ENCODE assay signal across 8 cellular contexts in genomic region chr13:19957320-19958118, GRCh38. TPM values are rescaled to one million over a fixed set of nuclear protein-coding genes. Genes with fewer than 3 reads are reported as not detected.
A peak's percentile ranks its signal among the peaks of the same experiment; 100 is the strongest.
DNase-seq lines count a peak whose midpoint lies in the region; ATAC-seq and TF ChIP-seq lines count a peak whose summit lies in the region.

No MANE protein-coding gene starts in this region.

- ATAC-seq in GM19467 (IDR thresholded peaks at IDR 0.05; ENCODE audit: unreplicated experiment) (peak; percentile 22), gastroesophageal sphincter (no peak)

- H3K36me3 ChIP-seq in CD4-positive, alpha-beta memory T cell (ENCODE audit: insufficient read depth, low read length) = peaks cover 10% of the 10 kb centered on the region
- H3K36me3 ChIP-seq in gastroesophageal sphincter (no peaks in the 10 kb centered on the region), neutrophil (no peaks in the 10 kb centered on the region)

- intact Hi-C loops in CD4-positive, alpha-beta memory T cell (cut with micrococcal nuclease) = loop anchor here (1.0 to 10.0 kb wide), 6 partner anchors 93 to 1647 kb away; partner anchors contain the start of genes MICU2 and PSPC1

- peaks cover 27% of the 10 kb centered on the region for H3K4me1 ChIP-seq in CD4-positive, alpha-beta memory T cell (ENCODE audit: insufficient read depth, low read length)
- peaks cover 0 to 42% (median 11%) of the 10 kb centered on the region in 3 donors for H3K4me1 ChIP-seq in gastroesophageal sphincter
- H3K4me1 ChIP-seq in neutrophil (ENCODE audit: control insufficient read depth in 1 of 2, insufficient read depth in 1 of 2, low read depth in 1 of 2, low read length in 1 of 2) = peaks cover 31 to 39% of the 10 kb centered on the region in 2 experiments

- TF ChIP-seq CTCF in gastroesophageal sphincter (IDR thresholded peaks at IDR 0.05) = peak; percentile 65 to 76 (median 71)
- peak; percentile 92 for TF ChIP-seq CTCF in neutrophil (IDR thresholded peaks at IDR 0.05)

- H3K27ac ChIP-seq in CD4-positive, alpha-beta memory T cell (ENCODE audit: low read depth, low read length) = peak overlapping the region; percentile 90
- H3K27ac ChIP-seq in gastroesophageal sphincter = peak overlapping the region; percentile 92 to 99 (median 99)
- H3K27ac ChIP-seq in neutrophil = peak overlapping the region; percentile 92

- H3K9me3 Mint-ChIP-seq in CD4-positive, alpha-beta memory T cell = peaks cover 0 to 4% (median 0%) of the 10 kb centered on the region in 8 donors
- H3K9me3 Mint-ChIP-seq in IgD-negative memory B cell = no peaks in the 10 kb centered on the region

- H3K27me3 ChIP-seq in CD4-positive, alpha-beta memory T cell (ENCODE audit: insufficient read depth, low read length) = no peaks in the 10 kb centered on the region
- no peaks in the 10 kb centered on the region for H3K27me3 ChIP-seq in gastroesophageal sphincter
- no peaks in the 10 kb centered on the region for H3K27me3 ChIP-seq in neutrophil

- DNase-seq in CD4-positive, alpha-beta memory T cell = peak; percentile 81 to 94 (median 83)
- DNase-seq in RPMI8226 (peak; percentile 73), stromal cell of bone marrow (ENCODE audit: low read depth) (peak; percentile 54)
- DNase-seq in activated naive CD4-positive, alpha-beta T cell (lab: John Stamatoyannopoulos, UW) = peak; percentile 51 to 71 (median 60)

- H3K4me3 ChIP-seq in CD4-positive, alpha-beta memory T cell (ENCODE audit: low read length in 2 of 2) = peak overlapping the region; percentile 51 to 57
- H3K4me3 ChIP-seq in gastroesophageal sphincter (peak overlapping the region; percentile 92 to 97), neutrophil (ENCODE audit: low read depth in 1 of 2, low read length in 1 of 2) (peak overlapping the region; percentile 85 to 99)

- no peak for TF ChIP-seq EP300 in gastroesophageal sphincter (IDR thresholded peaks at IDR 0.05)

- peaks cover 0 to under 1% of the 10 kb centered on the region in 2 donors for H3K27me3 Mint-ChIP-seq in CD4-positive, alpha-beta memory T cell
- no peaks in the 10 kb centered on the region for H3K27me3 Mint-ChIP-seq in IgD-negative memory B cell

- H3K27ac Mint-ChIP-seq in CD4-positive, alpha-beta memory T cell = peak overlapping the region; percentile 89 to 96 (median 95)
- H3K27ac Mint-ChIP-seq in IgD-negative memory B cell = peak overlapping the region; percentile 93 to 96 (median 96)

- H3K4me3 Mint-ChIP-seq in CD4-positive, alpha-beta memory T cell = peak overlapping the region; percentile 83 to 93 (median 88)
- peak overlapping the region; percentile 88 to 96 (median 94) for H3K4me3 Mint-ChIP-seq in IgD-negative memory B cell

- CTCF ChIA-PET in CD4-positive, alpha-beta memory T cell (lab: Charles Lee; ENCODE audit: partially characterized antibody) = interaction anchor here (0.9 to 1.5 kb wide), 7 partner anchors 11 to 174 kb away, joined by 3 to 5 read pairs (median 3); partner anchors contain the start of gene PSPC1

- peaks cover 0 to 33% of the 10 kb centered on the region in 2 donors for H3K36me3 Mint-ChIP-seq in CD4-positive, alpha-beta memory T cell
- H3K36me3 Mint-ChIP-seq in IgD-negative memory B cell = no peaks in the 10 kb centered on the region

- peaks cover 20 to 37% (median 26%) of the 10 kb centered on the region in 4 donors for H3K4me1 Mint-ChIP-seq in CD4-positive, alpha-beta memory T cell
- H3K4me1 Mint-ChIP-seq in IgD-negative memory B cell = peaks cover 10 to 22% (median 17%) of the 10 kb centered on the region in 3 donors

- 6 to 14% methylated on average over 12 to 16 of the region's 62 CpGs for WGBS in gastroesophageal sphincter (ENCODE audit: low coverage in 1 of 2), 2 donors

- TF ChIP-seq POLR2A in gastroesophageal sphincter (IDR thresholded peaks at IDR 0.05) = peak; percentile 13 to 26

- POLR2A ChIA-PET in CD4-positive, alpha-beta memory T cell (lab: Charles Lee; ENCODE audit: partially characterized antibody) = interaction anchor here (0.7 to 2.3 kb wide), 5 partner anchors 15 to 174 kb away, joined by 3 to 41 read pairs (median 4); partner anchors contain the start of genes PSPC1 and ZMYM5

- H3K9me3 ChIP-seq in CD4-positive, alpha-beta memory T cell (ENCODE audit: control insufficient read depth in 1 of 2, low read length in 2 of 2) = no peaks in the 10 kb centered on the region
- H3K9me3 ChIP-seq in gastroesophageal sphincter (no peaks in the 10 kb centered on the region), neutrophil (no peaks in the 10 kb centered on the region)

RNA-seq across cellular contexts. Expression of gene ZMYM2, which starts 1.0 kb away (rescaled TPM):
- 100 to 1,000 TPM; 100 to 110 TPM for total RNA-seq in CD4-positive, alpha-beta memory T cell
- 10 to 100 TPM in 1 of 2 donors, 1 to 10 TPM in 1; 7.9 to 18.6 TPM for polyA plus RNA-seq in CD4-positive, alpha-beta memory T cell
- polyA plus RNA-seq in IgD-negative memory B cell = 11.1 TPM
- total RNA-seq in gastroesophageal sphincter = 10 to 100 TPM; 40.6 to 92.8 (median 50.7) TPM
